20 cellular contexts compared by ENCODE assay signal in genomic region chr9:36820392-36820861, GRCh38.
DNase-seq lines count a peak whose midpoint lies in the region; ATAC-seq, FAIRE-seq and TF ChIP-seq lines count a peak whose summit lies in the region.
"Had no signal": no experiment of that assay in that cellular context is flagged by ENCODE, and none has a peak within 500 bp of the region (broad histone marks: within the 10 kb centered on the region; RNA-seq: fewer than 3 reads in every experiment).

No MANE protein-coding gene starts in this region.

- no peaks in the 10 kb centered on the region for H3K36me3 Mint-ChIP-seq in neural progenitor cell
- H3K36me3 Mint-ChIP-seq: CD4-positive, alpha-beta memory T cell had no signal

- H3K27me3 ChIP-seq in H1 (replicated peaks in 1 of 4; ENCODE audit: control insufficient read depth in 3 of 4, extremely low read depth in 1 of 4, insufficient read depth in 3 of 4, low read length in 3 of 4) (peaks cover 0 to 23% (median 21%) of the 10 kb centered on the region in 4 experiments; a peak in 6 of 7 replicates), neural progenitor cell (peaks cover 28% of the 10 kb centered on the region), smooth muscle cell (ENCODE audit: low read depth) (peaks cover 1% of the 10 kb centered on the region), upper lobe of left lung (peaks cover 0 to 17% (median 3%) of the 10 kb centered on the region in 4 donors)

- H3K4me2 ChIP-seq in H1 (ENCODE audit: insufficient read depth in 1 of 2, low read depth in 2 of 2, low read length in 2 of 2) (no peak overlapping the region; a peak in 1 of 4 replicates), neural progenitor cell (no peak overlapping the region), smooth muscle cell (no peak overlapping the region)

- H3F3A ChIP-seq in neural progenitor cell (ENCODE audit: low read depth) (peaks cover 14% of the 10 kb centered on the region), smooth muscle cell (ENCODE audit: low read depth) (peaks cover 13% of the 10 kb centered on the region)

- ATAC-seq in upper lobe of left lung (ENCODE audit: low FRiP score in 2 of 2) (no peak), HG03521 (IDR thresholded peaks at IDR 0.05; ENCODE audit: unreplicated experiment) (no peak), GM18861 (IDR thresholded peaks at IDR 0.05; ENCODE audit: unreplicated experiment) (no peak)
- ATAC-seq: Right ventricle myocardium inferior had no signal

- TF ChIP-seq EP300 in H1 (IDR thresholded peaks at IDR 0.05; ENCODE audit: borderline replicate concordance in 1 of 2, low read depth in 2 of 2, low read length in 2 of 2) (no peak), upper lobe of left lung (IDR thresholded peaks at IDR 0.05) (no peak)

- no peaks in the 10 kb centered on the region for H3K9me3 ChIP-seq in HEK293 (ENCODE audit: control insufficient read depth, insufficient read depth, low read depth, low read length)
- H3K9me3 ChIP-seq in H1 (ENCODE audit: insufficient read depth in 2 of 2, low read depth in 1 of 2, low read length in 1 of 2), result no peaks in the 10 kb centered on the region
- no peaks in the 10 kb centered on the region for H3K9me3 ChIP-seq in neural progenitor cell (ENCODE audit: low read depth)
- no peaks in the 10 kb centered on the region for H3K9me3 ChIP-seq in smooth muscle cell (replicated peaks; ENCODE audit: low read depth)
- H3K9me3 ChIP-seq in upper lobe of left lung, result no peaks in the 10 kb centered on the region
- H3K9me3 ChIP-seq: MG63 had no signal

- no peak overlapping the region for H2BK12ac ChIP-seq in H1 (ENCODE audit: low read depth, low read length)

- H2AFZ ChIP-seq in H1 (ENCODE audit: low read length) (no peak overlapping the region), neural progenitor cell (replicated peaks) (no peak overlapping the region), smooth muscle cell (ENCODE audit: low read depth) (no peak overlapping the region)

- no peak overlapping the region for H2BK120ac ChIP-seq in H1 (replicated peaks; ENCODE audit: low read depth, low read length)

- CTCF ChIA-PET in HEK293 (lab: Yijun Ruan, JAX), result interaction anchor here (0.7 to 1.0 kb wide), 3 partner anchors 10 to 132 kb away, joined by 3 read pairs; no protein-coding TSS in a partner anchor
- CTCF ChIA-PET in H1 (lab: Charles Lee; ENCODE audit: partially characterized antibody), result interaction anchor here (0.7 to 2.6 kb wide), 12 partner anchors 10 to 191 kb away, joined by 3 to 14 read pairs (median 3); no protein-coding TSS in a partner anchor

- 0 out of 2 replicates have a peak overlapping the region, but pooled peaks have one; percentile 24 for H3K18ac ChIP-seq in H1 (ENCODE audit: extremely low read depth, low read length)

- peaks cover 19% of the 10 kb centered on the region for H3K27me3 Mint-ChIP-seq in neural progenitor cell (ENCODE audit: insufficient read depth, low read depth)

- no peak for FAIRE-seq in H1 (lab: Jason Lieb, UNC)
- FAIRE-seq: G401.6, GM12891, GM19239 had no signal

- H4K20me1 ChIP-seq in H1 (replicated peaks in 1 of 2; ENCODE audit: control insufficient read depth in 1 of 2, insufficient read depth in 2 of 2, low read length in 2 of 2), result peaks cover 0 to 1% of the 10 kb centered on the region in 2 experiments
- no peaks in the 10 kb centered on the region for H4K20me1 ChIP-seq in neural progenitor cell (ENCODE audit: low read depth)
- no peaks in the 10 kb centered on the region for H4K20me1 ChIP-seq in smooth muscle cell (ENCODE audit: low read depth)

- WGBS in H1 (ENCODE audit: extremely low coverage in 1 of 2, insufficient coverage in 1 of 2, insufficient read length in 1 of 2, insufficient replicate concordance in 2 of 2, low coverage in 1 of 2, low lambda C conversion rate in 2 of 2, missing lambda C conversion rate in 1 of 2), 2 experiments, result 86% methylated on average over 21 of the region's 21 CpGs; no CpG with 5 or more reads in 1 of the 2 experiments
- WGBS in smooth muscle cell (ENCODE audit: low lambda C conversion rate), result 37% methylated on average over 21 of the region's 21 CpGs
- 69 to 79% methylated on average over 20 to 21 of the region's 21 CpGs for WGBS in upper lobe of left lung, 2 donors

- H3K4me1 Mint-ChIP-seq in neural progenitor cell, result peaks cover 34% of the 10 kb centered on the region

- H2BK15ac ChIP-seq in H1 (ENCODE audit: low read length), result no peak overlapping the region

- H3K4me3 Mint-ChIP-seq in neural progenitor cell, result no peak overlapping the region
- H3K4me3 Mint-ChIP-seq: CD4-positive, alpha-beta memory T cell had no signal

- no peak overlapping the region for H2AK5ac ChIP-seq in H1 (ENCODE audit: low read depth, low read length)

- no peak overlapping the region for H3K23ac ChIP-seq in H1 (ENCODE audit: insufficient read length)

- no peak overlapping the region for H4K8ac ChIP-seq in H1 (ENCODE audit: extremely low read depth, insufficient read depth, low read length)

- DNase-seq in H1 (ENCODE audit: low read depth in 1 of 2, low spot score in 2 of 2), result no peak
- DNase-seq in neural progenitor cell (ENCODE audit: low spot score), result no peak
- DNase-seq in smooth muscle cell (lab: John Stamatoyannopoulos, UW; ENCODE audit: unreplicated experiment), result no peak
- no peak for DNase-seq in upper lobe of left lung
- DNase-seq: AML-193; CD4-positive, alpha-beta memory T cell; DMS79; GOT3; MG63; NCI-H1105; NCI-H187; NCI-H2171 treated with DMSO at 0.1 percent for 48 hours; NCI-H774 had no signal

- H3K4ac ChIP-seq in H1 (replicated peaks; ENCODE audit: insufficient read length, low read depth, low read length), result no peak overlapping the region

- no peak overlapping the region for H2BK20ac ChIP-seq in H1 (ENCODE audit: low read length)

- peak overlapping the region; percentile 92 for H3K27ac Mint-ChIP-seq in neural progenitor cell
- H3K27ac Mint-ChIP-seq: CD4-positive, alpha-beta memory T cell had no signal

- no peaks in the 10 kb centered on the region for H3K4me1 ChIP-seq in HEK293 (ENCODE audit: control insufficient read depth, insufficient read depth, low read length)
- H3K4me1 ChIP-seq in H1 (replicated peaks in 1 of 4; ENCODE audit: control insufficient read depth in 3 of 4, insufficient read depth in 4 of 4, low read length in 3 of 4), result peaks cover 0 to 18% (median 11%) of the 10 kb centered on the region in 4 experiments; a peak in 5 of 7 replicates
- H3K4me1 ChIP-seq in neural progenitor cell, result peaks cover 15% of the 10 kb centered on the region
- H3K4me1 ChIP-seq in smooth muscle cell (ENCODE audit: low read depth), result peaks cover 10% of the 10 kb centered on the region
- peaks cover 0 to 14% (median 7%) of the 10 kb centered on the region in 4 donors for H3K4me1 ChIP-seq in upper lobe of left lung

- H3K9me3 Mint-ChIP-seq in neural progenitor cell, result peaks cover 2% of the 10 kb centered on the region
- H3K9me3 Mint-ChIP-seq: CD4-positive, alpha-beta memory T cell had no signal

- TF ChIP-seq POLR2A in H1 (IDR thresholded peaks at IDR 0.05; ENCODE audit: control extremely low read depth in 1 of 2, low read depth in 2 of 2, low read length in 2 of 2) (no peak), upper lobe of left lung (IDR thresholded peaks at IDR 0.05) (no peak)

- no peak overlapping the region for H3K9ac ChIP-seq in H1 (replicated peaks in 1 of 4; ENCODE audit: extremely low read depth in 1 of 4, low read depth in 3 of 4, low read length in 3 of 4)
- no peak overlapping the region for H3K9ac ChIP-seq in neural progenitor cell
- H3K9ac ChIP-seq in smooth muscle cell (ENCODE audit: low read depth), result no peak overlapping the region

- no peak overlapping the region for H3K14ac ChIP-seq in H1 (ENCODE audit: insufficient read length)

- H3K27ac ChIP-seq in HEK293 (ENCODE audit: extremely low read depth, low read depth, low read length) (no peak overlapping the region), H1 (ENCODE audit: low read depth, low read length) (no peak overlapping the region), neural progenitor cell (no peak overlapping the region), smooth muscle cell (ENCODE audit: low read depth) (peak overlapping the region; percentile 62), upper lobe of left lung (no peak overlapping the region)

- no peak overlapping the region for H4K5ac ChIP-seq in H1 (ENCODE audit: insufficient read length, low read depth, low read length)

- H2BK5ac ChIP-seq in H1 (ENCODE audit: low read depth, low read length), result no peak overlapping the region

- no peak overlapping the region for H3K56ac ChIP-seq in H1 (replicated peaks; ENCODE audit: insufficient read length, low read depth, low read length)

- no peaks in the 10 kb centered on the region for H3K36me3 ChIP-seq in HEK293 (ENCODE audit: control insufficient read depth in 2 of 2, insufficient read depth in 1 of 2, low read length in 2 of 2)
- H3K36me3 ChIP-seq in H1 (ENCODE audit: control insufficient read depth in 2 of 4, insufficient read depth in 4 of 4, low read length in 3 of 4), result no peaks in the 10 kb centered on the region
- H3K36me3 ChIP-seq in neural progenitor cell, result no peaks in the 10 kb centered on the region
- H3K36me3 ChIP-seq in smooth muscle cell (ENCODE audit: low read depth), result no peaks in the 10 kb centered on the region
- H3K36me3 ChIP-seq in upper lobe of left lung, result no peaks in the 10 kb centered on the region
- H3K36me3 ChIP-seq: MG63 had no signal

- TF ChIP-seq CTCF in HEK293 (tag by site-specific recombination; IDR thresholded peaks at IDR 0.05) (no peak), H1 (IDR thresholded peaks at IDR 0.05; ENCODE audit: control extremely low read depth in 1 of 3, insufficient read depth in 1 of 3, low read depth in 1 of 3, low read length in 3 of 3) (no peak), neural progenitor cell (IDR thresholded peaks at IDR 0.05) (no peak), smooth muscle cell (IDR thresholded peaks at IDR 0.05; ENCODE audit: borderline replicate concordance, insufficient read depth, poor library complexity, severe bottlenecking) (no peak), upper lobe of left lung (IDR thresholded peaks at IDR 0.05) (no peak)

- H4K91ac ChIP-seq in H1 (replicated peaks; ENCODE audit: insufficient read length, low read length), result no peak overlapping the region

- H3K79me1 ChIP-seq in H1 (ENCODE audit: low read depth, low read length), result no peaks in the 10 kb centered on the region

- H3K79me2 ChIP-seq in H1 (ENCODE audit: control insufficient read depth in 1 of 2, insufficient read depth in 2 of 2, low read length in 2 of 2), result no peaks in the 10 kb centered on the region
- no peaks in the 10 kb centered on the region for H3K79me2 ChIP-seq in neural progenitor cell (ENCODE audit: low read depth)
- H3K79me2 ChIP-seq in smooth muscle cell (ENCODE audit: low read depth), result no peaks in the 10 kb centered on the region

- POLR2A ChIA-PET in HEK293 (lab: Yijun Ruan, JAX) (no interaction called here), H1 (lab: Charles Lee; ENCODE audit: partially characterized antibody) (no interaction called here)

- H3K4me3 ChIP-seq in HEK293 (ENCODE audit: low read depth, low read length) (no peak overlapping the region), H1 (ENCODE audit: extremely low read depth in 1 of 4, insufficient read depth in 2 of 4, low read depth in 3 of 4, low read length in 4 of 4) (no peak overlapping the region), neural progenitor cell (no peak overlapping the region), smooth muscle cell (no peak overlapping the region), upper lobe of left lung (no peak overlapping the region)
- H3K4me3 ChIP-seq: MG63 had no signal

- peaks cover 5% of the 10 kb centered on the region; the same call in 1 of the 2 replicates for H3K23me2 ChIP-seq in H1 (ENCODE audit: low read depth, low read length)

- TF ChIP-seq RAD21 in H1 (IDR thresholded peaks at IDR 0.05 in 1 of 2, conservative IDR thresholded peaks at IDR 0.05 in 1 of 2; ENCODE audit: low read depth in 2 of 2, low read length in 2 of 2), result no peak
